Comparison of ENCODE assay signal across 1 cellular context in the genomic region with DNA sequence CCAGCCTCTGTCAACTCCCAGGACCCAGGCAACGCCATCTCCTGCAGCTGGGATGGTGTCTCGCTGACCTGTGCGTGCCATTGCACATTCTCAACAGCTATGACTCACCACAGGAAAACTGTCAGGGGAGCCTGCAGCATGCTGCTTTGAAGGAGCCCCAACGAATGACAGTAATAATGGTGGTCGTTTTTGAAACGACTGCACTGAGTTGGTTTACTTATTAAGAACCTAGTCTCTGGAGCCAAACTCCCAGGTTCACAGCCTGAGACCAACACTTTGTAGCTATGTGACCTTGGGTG.
A peak's percentile ranks its signal among the peaks of the same experiment; 100 is the strongest.
TF ChIP-seq lines count a peak whose summit lies in the region.

No MANE protein-coding gene starts in this region.

TF ChIP-seq in K562, 482 proteins besides CTCF, POLR2A, EP300 and RAD21 (continues in another document):
- TF ChIP-seq, protein P1, sequence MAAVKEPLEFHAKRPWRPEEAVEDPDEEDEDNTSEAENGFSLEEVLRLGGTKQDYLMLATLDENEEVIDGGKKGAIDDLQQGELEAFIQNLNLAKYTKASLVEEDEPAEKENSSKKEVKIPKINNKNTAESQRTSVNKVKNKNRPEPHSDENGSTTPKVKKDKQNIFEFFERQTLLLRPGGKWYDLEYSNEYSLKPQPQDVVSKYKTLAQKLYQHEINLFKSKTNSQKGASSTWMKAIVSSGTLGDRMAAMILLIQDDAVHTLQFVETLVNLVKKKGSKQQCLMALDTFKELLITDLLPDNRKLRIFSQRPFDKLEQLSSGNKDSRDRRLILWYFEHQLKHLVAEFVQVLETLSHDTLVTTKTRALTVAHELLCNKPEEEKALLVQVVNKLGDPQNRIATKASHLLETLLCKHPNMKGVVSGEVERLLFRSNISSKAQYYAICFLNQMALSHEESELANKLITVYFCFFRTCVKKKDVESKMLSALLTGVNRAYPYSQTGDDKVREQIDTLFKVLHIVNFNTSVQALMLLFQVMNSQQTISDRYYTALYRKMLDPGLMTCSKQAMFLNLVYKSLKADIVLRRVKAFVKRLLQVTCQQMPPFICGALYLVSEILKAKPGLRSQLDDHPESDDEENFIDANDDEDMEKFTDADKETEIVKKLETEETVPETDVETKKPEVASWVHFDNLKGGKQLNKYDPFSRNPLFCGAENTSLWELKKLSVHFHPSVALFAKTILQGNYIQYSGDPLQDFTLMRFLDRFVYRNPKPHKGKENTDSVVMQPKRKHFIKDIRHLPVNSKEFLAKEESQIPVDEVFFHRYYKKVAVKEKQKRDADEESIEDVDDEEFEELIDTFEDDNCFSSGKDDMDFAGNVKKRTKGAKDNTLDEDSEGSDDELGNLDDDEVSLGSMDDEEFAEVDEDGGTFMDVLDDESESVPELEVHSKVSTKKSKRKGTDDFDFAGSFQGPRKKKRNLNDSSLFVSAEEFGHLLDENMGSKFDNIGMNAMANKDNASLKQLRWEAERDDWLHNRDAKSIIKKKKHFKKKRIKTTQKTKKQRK (IDR thresholded peaks at IDR 0.05; ENCODE audit: borderline replicate concordance, low read depth, low read length): no peak
- TF ChIP-seq, protein P2, sequence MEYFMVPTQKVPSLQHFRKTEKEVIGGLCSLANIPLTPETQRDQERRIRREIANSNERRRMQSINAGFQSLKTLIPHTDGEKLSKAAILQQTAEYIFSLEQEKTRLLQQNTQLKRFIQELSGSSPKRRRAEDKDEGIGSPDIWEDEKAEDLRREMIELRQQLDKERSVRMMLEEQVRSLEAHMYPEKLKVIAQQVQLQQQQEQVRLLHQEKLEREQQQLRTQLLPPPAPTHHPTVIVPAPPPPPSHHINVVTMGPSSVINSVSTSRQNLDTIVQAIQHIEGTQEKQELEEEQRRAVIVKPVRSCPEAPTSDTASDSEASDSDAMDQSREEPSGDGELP (CRISPR knock-in tag; IDR thresholded peaks at IDR 0.05; ENCODE audit: borderline replicate concordance): 0 out of 2 replicates have a peak, but pooled peaks have one; percentile 39
- TF ChIP-seq ZBTB17 (CRISPR knock-in tag; IDR thresholded peaks at IDR 0.05): no peak
- 0 out of 2 replicates have a peak, but pooled peaks have one; percentile 2 for TF ChIP-seq CBFA2T3 (IDR thresholded peaks at IDR 0.05)
- TF ChIP-seq TAF1 (IDR thresholded peaks at IDR 0.05; ENCODE audit: control insufficient read depth, extremely low read depth, insufficient read depth, low read length, severe bottlenecking): no peak
- no peak for TF ChIP-seq SMARCA5 (IDR thresholded peaks at IDR 0.05)
- TF ChIP-seq, protein P3, sequence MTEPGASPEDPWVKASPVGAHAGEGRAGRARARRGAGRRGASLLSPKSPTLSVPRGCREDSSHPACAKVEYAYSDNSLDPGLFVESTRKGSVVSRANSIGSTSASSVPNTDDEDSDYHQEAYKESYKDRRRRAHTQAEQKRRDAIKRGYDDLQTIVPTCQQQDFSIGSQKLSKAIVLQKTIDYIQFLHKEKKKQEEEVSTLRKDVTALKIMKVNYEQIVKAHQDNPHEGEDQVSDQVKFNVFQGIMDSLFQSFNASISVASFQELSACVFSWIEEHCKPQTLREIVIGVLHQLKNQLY (CRISPR knock-in tag; conservative IDR thresholded peaks at IDR 0.05): no peak
- TF ChIP-seq GTF2A2 (tag; IDR thresholded peaks at IDR 0.05): no peak
- TF ChIP-seq ZBTB7A (IDR thresholded peaks at IDR 0.05; ENCODE audit: borderline replicate concordance, control insufficient read depth, low read depth, low read length): peak; percentile 41; the same call in 1 of the 2 replicates
- no peak for TF ChIP-seq PHB (CRISPR knock-in tag; IDR thresholded peaks at IDR 0.05)
- TF ChIP-seq, protein P4, sequence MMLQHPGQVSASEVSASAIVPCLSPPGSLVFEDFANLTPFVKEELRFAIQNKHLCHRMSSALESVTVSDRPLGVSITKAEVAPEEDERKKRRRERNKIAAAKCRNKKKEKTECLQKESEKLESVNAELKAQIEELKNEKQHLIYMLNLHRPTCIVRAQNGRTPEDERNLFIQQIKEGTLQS (IDR thresholded peaks at IDR 0.05): peak; percentile 85
- TF ChIP-seq, protein P4 (CRISPR knock-in tag; conservative IDR thresholded peaks at IDR 0.05): peak; percentile 31; the same call in 1 of the 2 replicates
- TF ChIP-seq ARID1B (IDR thresholded peaks at IDR 0.05): peak; percentile 14; the same call in 1 of the 2 replicates
- TF ChIP-seq, protein P5, sequence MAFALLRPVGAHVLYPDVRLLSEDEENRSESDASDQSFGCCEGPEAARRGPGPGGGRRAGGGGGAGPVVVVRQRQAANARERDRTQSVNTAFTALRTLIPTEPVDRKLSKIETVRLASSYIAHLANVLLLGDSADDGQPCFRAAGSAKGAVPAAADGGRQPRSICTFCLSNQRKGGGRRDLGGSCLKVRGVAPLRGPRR (CRISPR knock-in tag; IDR thresholded peaks at IDR 0.05): no peak
- no peak for TF ChIP-seq KDM1A (IDR thresholded peaks at IDR 0.05)
- TF ChIP-seq, protein P6, sequence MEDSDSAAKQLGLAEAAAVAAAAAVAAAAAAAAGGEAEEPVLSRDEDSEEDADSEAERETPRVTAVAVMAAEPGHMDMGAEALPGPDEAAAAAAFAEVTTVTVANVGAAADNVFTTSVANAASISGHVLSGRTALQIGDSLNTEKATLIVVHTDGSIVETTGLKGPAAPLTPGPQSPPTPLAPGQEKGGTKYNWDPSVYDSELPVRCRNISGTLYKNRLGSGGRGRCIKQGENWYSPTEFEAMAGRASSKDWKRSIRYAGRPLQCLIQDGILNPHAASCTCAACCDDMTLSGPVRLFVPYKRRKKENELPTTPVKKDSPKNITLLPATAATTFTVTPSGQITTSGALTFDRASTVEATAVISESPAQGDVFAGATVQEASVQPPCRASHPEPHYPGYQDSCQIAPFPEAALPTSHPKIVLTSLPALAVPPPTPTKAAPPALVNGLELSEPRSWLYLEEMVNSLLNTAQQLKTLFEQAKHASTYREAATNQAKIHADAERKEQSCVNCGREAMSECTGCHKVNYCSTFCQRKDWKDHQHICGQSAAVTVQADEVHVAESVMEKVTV (CRISPR knock-in tag; IDR thresholded peaks at IDR 0.05): no peak
- peak; percentile 77; the same call in 1 of the 2 replicates for TF ChIP-seq JUN (IDR thresholded peaks at IDR 0.05; ENCODE audit: borderline replicate concordance, low read depth, low read length)
- TF ChIP-seq JUN (CRISPR knock-in tag; IDR thresholded peaks at IDR 0.05; ENCODE audit: borderline replicate concordance): no peak
- TF ChIP-seq YY1 (IDR thresholded peaks at IDR 0.05; ENCODE audit: borderline replicate concordance in 1 of 3, control insufficient read depth in 1 of 3, extremely low read depth in 1 of 3, insufficient read depth in 3 of 3, insufficient read length in 1 of 3, insufficient replicate concordance in 2 of 3, low read depth in 1 of 3, low read length in 2 of 3): peak in 1 of 3 experiments; percentile 23
- TF ChIP-seq ZNF785 (CRISPR knock-in tag; IDR thresholded peaks at IDR 0.05): no peak
- TF ChIP-seq, protein P7, sequence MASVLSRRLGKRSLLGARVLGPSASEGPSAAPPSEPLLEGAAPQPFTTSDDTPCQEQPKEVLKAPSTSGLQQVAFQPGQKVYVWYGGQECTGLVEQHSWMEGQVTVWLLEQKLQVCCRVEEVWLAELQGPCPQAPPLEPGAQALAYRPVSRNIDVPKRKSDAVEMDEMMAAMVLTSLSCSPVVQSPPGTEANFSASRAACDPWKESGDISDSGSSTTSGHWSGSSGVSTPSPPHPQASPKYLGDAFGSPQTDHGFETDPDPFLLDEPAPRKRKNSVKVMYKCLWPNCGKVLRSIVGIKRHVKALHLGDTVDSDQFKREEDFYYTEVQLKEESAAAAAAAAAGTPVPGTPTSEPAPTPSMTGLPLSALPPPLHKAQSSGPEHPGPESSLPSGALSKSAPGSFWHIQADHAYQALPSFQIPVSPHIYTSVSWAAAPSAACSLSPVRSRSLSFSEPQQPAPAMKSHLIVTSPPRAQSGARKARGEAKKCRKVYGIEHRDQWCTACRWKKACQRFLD (CRISPR knock-in tag; IDR thresholded peaks at IDR 0.05): 0 out of 2 replicates have a peak, but pooled peaks have one; percentile 60
- no peak for TF ChIP-seq XRCC5 (IDR thresholded peaks at IDR 0.05; ENCODE audit: low read depth, low read length)
- TF ChIP-seq, protein P8, sequence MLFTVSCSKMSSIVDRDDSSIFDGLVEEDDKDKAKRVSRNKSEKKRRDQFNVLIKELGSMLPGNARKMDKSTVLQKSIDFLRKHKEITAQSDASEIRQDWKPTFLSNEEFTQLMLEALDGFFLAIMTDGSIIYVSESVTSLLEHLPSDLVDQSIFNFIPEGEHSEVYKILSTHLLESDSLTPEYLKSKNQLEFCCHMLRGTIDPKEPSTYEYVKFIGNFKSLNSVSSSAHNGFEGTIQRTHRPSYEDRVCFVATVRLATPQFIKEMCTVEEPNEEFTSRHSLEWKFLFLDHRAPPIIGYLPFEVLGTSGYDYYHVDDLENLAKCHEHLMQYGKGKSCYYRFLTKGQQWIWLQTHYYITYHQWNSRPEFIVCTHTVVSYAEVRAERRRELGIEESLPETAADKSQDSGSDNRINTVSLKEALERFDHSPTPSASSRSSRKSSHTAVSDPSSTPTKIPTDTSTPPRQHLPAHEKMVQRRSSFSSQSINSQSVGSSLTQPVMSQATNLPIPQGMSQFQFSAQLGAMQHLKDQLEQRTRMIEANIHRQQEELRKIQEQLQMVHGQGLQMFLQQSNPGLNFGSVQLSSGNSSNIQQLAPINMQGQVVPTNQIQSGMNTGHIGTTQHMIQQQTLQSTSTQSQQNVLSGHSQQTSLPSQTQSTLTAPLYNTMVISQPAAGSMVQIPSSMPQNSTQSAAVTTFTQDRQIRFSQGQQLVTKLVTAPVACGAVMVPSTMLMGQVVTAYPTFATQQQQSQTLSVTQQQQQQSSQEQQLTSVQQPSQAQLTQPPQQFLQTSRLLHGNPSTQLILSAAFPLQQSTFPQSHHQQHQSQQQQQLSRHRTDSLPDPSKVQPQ (CRISPR knock-in tag; IDR thresholded peaks at IDR 0.05; ENCODE audit: borderline replicate concordance): no peak
- no peak for TF ChIP-seq MYNN (IDR thresholded peaks at IDR 0.05)
- no peak for TF ChIP-seq MYNN (CRISPR knock-in tag; IDR thresholded peaks at IDR 0.05)
- TF ChIP-seq ZNF354B (CRISPR knock-in tag; IDR thresholded peaks at IDR 0.05): no peak
- TF ChIP-seq, protein P9, sequence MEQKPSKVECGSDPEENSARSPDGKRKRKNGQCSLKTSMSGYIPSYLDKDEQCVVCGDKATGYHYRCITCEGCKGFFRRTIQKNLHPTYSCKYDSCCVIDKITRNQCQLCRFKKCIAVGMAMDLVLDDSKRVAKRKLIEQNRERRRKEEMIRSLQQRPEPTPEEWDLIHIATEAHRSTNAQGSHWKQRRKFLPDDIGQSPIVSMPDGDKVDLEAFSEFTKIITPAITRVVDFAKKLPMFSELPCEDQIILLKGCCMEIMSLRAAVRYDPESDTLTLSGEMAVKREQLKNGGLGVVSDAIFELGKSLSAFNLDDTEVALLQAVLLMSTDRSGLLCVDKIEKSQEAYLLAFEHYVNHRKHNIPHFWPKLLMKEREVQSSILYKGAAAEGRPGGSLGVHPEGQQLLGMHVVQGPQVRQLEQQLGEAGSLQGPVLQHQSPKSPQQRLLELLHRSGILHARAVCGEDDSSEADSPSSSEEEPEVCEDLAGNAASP (IDR thresholded peaks at IDR 0.05): no peak
- TF ChIP-seq ZNF134 (CRISPR knock-in tag; conservative IDR thresholded peaks at IDR 0.05): no peak
- TF ChIP-seq FOSL1 (tag; conservative IDR thresholded peaks at IDR 0.05): peak; percentile 83
- TF ChIP-seq JUND (IDR thresholded peaks at IDR 0.05; ENCODE audit: borderline replicate concordance, low read depth, low read length): peak; percentile 88
- TF ChIP-seq JUND (tag; IDR thresholded peaks at IDR 0.05; ENCODE audit: borderline replicate concordance, low read depth, low read length): peak; percentile 82; the same call in 1 of the 3 replicates
- TF ChIP-seq SMC3 (conservative IDR thresholded peaks at IDR 0.05; ENCODE audit: insufficient read depth, low read depth, low read length): no peak
